Comparison of ENCODE assay signal across 8 cellular contexts in the genomic region with DNA sequence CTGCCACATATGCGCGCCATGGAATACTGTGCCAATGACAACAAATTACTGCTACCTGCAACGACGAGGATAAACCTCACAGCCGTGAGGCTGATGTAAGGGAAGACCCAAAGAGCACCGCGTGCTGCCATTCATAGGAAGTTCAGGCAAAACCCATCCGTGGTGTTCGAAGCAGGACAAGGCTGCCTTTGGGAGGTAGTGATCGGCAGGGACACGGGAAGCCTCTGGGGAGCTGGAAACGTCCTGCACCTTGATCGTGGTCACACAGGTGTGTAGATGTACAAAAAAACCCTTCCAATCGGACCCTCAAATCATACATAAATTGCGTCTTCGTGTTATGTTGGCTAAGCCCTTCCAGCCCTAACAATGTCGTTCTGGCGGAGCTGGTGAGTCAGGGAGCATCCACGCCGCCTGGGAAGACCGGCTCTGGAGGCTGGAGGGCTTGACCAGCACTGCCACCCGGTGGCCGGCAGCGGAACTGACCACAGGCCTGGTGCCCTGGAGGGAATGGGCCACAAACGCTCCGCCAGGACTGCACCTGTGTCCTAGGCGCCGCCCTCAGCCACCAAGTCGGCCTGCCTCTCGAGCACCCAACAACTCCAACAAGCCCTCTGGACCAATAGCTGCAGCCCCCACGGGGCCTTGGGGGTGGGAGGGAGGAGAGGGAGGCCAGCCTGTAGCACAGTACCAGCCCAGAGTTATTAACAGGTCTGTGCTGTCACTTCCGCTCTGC. TPM values are rescaled to one million over a fixed set of nuclear protein-coding genes. Genes with fewer than 3 reads are reported as not detected.
DNase-seq lines count a peak whose midpoint lies in the region; ATAC-seq and TF ChIP-seq lines count a peak whose summit lies in the region.

No MANE protein-coding gene starts in this region.

- no peaks in the 10 kb centered on the region for H3K9me3 ChIP-seq in lower lobe of right lung

- peak; percentile 99 for TF ChIP-seq CTCF in lower lobe of right lung (IDR thresholded peaks at IDR 0.05)

- H3K27ac ChIP-seq in lower lobe of right lung, result no peak overlapping the region

- ATAC-seq in GM18511 (IDR thresholded peaks at IDR 0.05; ENCODE audit: unreplicated experiment) (peak; percentile 70), HG03108 (IDR thresholded peaks at IDR 0.05; ENCODE audit: unreplicated experiment) (peak; percentile 52), lower lobe of right lung (peak; percentile 93 to 94)

- intact Hi-C loops in lower lobe of right lung (cut with DNase I), result no loop called here

- DNase-seq in ACHN (peak; percentile 89), NCI-H446 (lab: John Stamatoyannopoulos, UW) (peak; percentile 42 to 84), lower lobe of right lung (peak; percentile 92)
- peak; percentile 46 for DNase-seq in activated CD4-positive, alpha-beta T cell treated with anti-CD3 and anti-CD28 coated beads, Interleukin-2, amount 50 U/mL, for 1 hour
- DNase-seq in effector CD8-positive, alpha-beta T cell (lab: John Stamatoyannopoulos, UW), result peak; percentile 10
- peak; percentile 27 for DNase-seq in stimulated activated CD8-positive, alpha-beta memory T cell treated with anti-CD3 and anti-CD28 coated beads, Interleukin-12 subunit alpha, Interleukin-12 subunit beta, amount 100 ng/mL, for 4 hours (ENCODE audit: low read depth)

- H3K4me1 ChIP-seq in lower lobe of right lung, result peaks cover 30% of the 10 kb centered on the region

- no peak overlapping the region for H3K4me3 ChIP-seq in lower lobe of right lung

- no peaks in the 10 kb centered on the region for H3K27me3 ChIP-seq in lower lobe of right lung (ENCODE audit: low read depth)

- no peaks in the 10 kb centered on the region for H3K36me3 ChIP-seq in lower lobe of right lung

- in situ Hi-C loops in ACHN (cut with HindIII; ENCODE audit: low pct_ligation_motif_present, low pct_unique_long_range_greater_than_20kb, low sequenced_read_pairs), result no loop called here

RNA-seq across cellular contexts. Expression of gene NEURL3, which starts 4.1 kb away (rescaled TPM):
- total RNA-seq in lower lobe of right lung, result 0.27 TPM

RNA-seq across cellular contexts. Expression of gene ARID5A, which starts 27.3 kb away (rescaled TPM):
- 27.7 TPM for total RNA-seq in lower lobe of right lung

Comparison
In these comparisons a context has a peak if more than half of its experiments do, and no peak if none do; other contexts are left out.
1. DNase-seq: peak in every context shown above with its lines; median percentile 92 in lower lobe of right lung; 89 in ACHN; 63 in NCI-H446; 46 in activated CD4-positive, alpha-beta T cell treated with anti-CD3 and anti-CD28 coated beads, Interleukin-2, amount 50 U/mL, for 1 hour; 27 in stimulated activated CD8-positive, alpha-beta memory T cell treated with anti-CD3 and anti-CD28 coated beads, Interleukin-12 subunit alpha, Interleukin-12 subunit beta, amount 100 ng/mL, for 4 hours; 10 in effector CD8-positive, alpha-beta T cell.